ENCODE assay signal across 1 cellular context in the genomic region with DNA sequence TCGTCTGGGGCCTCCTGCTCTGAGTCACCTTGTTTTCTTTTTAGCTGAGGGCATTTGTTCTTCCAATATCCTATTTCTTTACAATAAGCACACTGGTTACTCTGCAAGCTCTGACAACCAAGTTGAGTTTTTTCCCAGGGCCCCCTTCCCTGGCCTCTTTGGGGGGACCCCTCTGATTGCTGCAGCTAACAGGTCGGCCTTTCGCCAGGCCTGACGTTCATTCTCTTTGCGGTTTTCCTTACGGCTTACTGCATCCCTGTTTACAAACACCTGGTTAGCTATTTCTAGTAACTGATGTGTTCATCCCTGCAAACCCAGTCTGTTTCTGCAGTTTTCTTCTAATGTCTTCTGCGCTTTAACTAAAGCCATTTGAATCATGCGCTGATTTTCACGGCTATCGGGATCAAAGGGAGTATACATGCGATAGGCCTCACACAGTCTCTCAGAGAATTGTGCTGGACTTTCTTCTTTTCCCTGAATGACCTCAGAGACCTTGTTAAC. TPM values are rescaled to one million over a fixed set of nuclear protein-coding genes. Genes with fewer than 3 reads are reported as not detected.
"Had no signal": no experiment of that assay in that cellular context is flagged by ENCODE, and none has a peak within 500 bp of the region (broad histone marks: within the 10 kb centered on the region; RNA-seq: fewer than 3 reads in every experiment).

No MANE protein-coding gene starts in this region.

RNA-seq across cellular contexts. Expression of a gene that starts 37.5 kb away (rescaled TPM):
- total RNA-seq: activated CD8-positive, alpha-beta T cell treated with anti-CD3 and anti-CD28 coated beads, Interleukin-2, amount 10 ng/mL, durations not matched to agents 7 days and 5 days had no signal
